In genomic region chr9:93061260-93061751, GRCh38 we compare ENCODE assay signal across 13 cellular contexts. TPM values are rescaled to one million over a fixed set of nuclear protein-coding genes. Genes with fewer than 3 reads are reported as not detected.
DNase-seq lines count a peak whose midpoint lies in the region; ATAC-seq and TF ChIP-seq lines count a peak whose summit lies in the region.
"Had no signal": no experiment of that assay in that cellular context is flagged by ENCODE, and none has a peak within 500 bp of the region (broad histone marks: within the 10 kb centered on the region; RNA-seq: fewer than 3 reads in every experiment).

No MANE protein-coding gene starts in this region.

- no peaks in the 10 kb centered on the region for H3K9me3 Mint-ChIP-seq in activated naive CD4-positive, alpha-beta T cell treated with anti-CD3 and anti-CD28 coated beads, Interleukin-2, amount 10 ng/mL, durations not matched to agents 7 days and 5 days
- H3K9me3 Mint-ChIP-seq: type B pancreatic cell had no signal

- no peak for ATAC-seq in HG02970 (IDR thresholded peaks at IDR 0.05; ENCODE audit: low FRiP score, unreplicated experiment)

- TF ChIP-seq POLR2A in Peyer's patch (IDR thresholded peaks at IDR 0.05), result no peak

- peak overlapping the region; percentile 100 for H3K27ac Mint-ChIP-seq in activated naive CD4-positive, alpha-beta T cell treated with anti-CD3 and anti-CD28 coated beads, Interleukin-2, amount 10 ng/mL, durations not matched to agents 7 days and 5 days
- H3K27ac Mint-ChIP-seq: type B pancreatic cell had no signal

- no peaks in the 10 kb centered on the region for H3K36me3 ChIP-seq in Peyer's patch
- no peaks in the 10 kb centered on the region for H3K36me3 ChIP-seq in thymus (ENCODE audit: control insufficient read depth, insufficient read depth)
- no peaks in the 10 kb centered on the region for H3K36me3 ChIP-seq in H7 (replicated peaks; ENCODE audit: control insufficient read depth, insufficient read depth, low read length)

- no peaks in the 10 kb centered on the region for H3K27me3 Mint-ChIP-seq in activated naive CD4-positive, alpha-beta T cell treated with anti-CD3 and anti-CD28 coated beads, Interleukin-2, amount 10 ng/mL, durations not matched to agents 7 days and 5 days

- H3K9me3 ChIP-seq in Peyer's patch, result no peaks in the 10 kb centered on the region
- H3K9me3 ChIP-seq in thymus (ENCODE audit: control insufficient read depth), result peaks cover 2% of the 10 kb centered on the region

- CTCF ChIA-PET in activated naive CD4-positive, alpha-beta T cell treated with anti-CD3 and anti-CD28 coated beads, Interleukin-2, amount 10 ng/mL, durations not matched to agents 7 days and 5 days (lab: Charles Lee), result interaction anchor here (1.6 to 2.0 kb wide), 2 partner anchors 47 to 58 kb away, joined by 8 to 9 read pairs; no protein-coding TSS in a partner anchor

- peak overlapping the region; percentile 92 for H3K4me3 Mint-ChIP-seq in activated naive CD4-positive, alpha-beta T cell treated with anti-CD3 and anti-CD28 coated beads, Interleukin-2, amount 10 ng/mL, durations not matched to agents 7 days and 5 days
- H3K4me3 Mint-ChIP-seq: type B pancreatic cell had no signal

- TF ChIP-seq CTCF in Peyer's patch (IDR thresholded peaks at IDR 0.05), result no peak
- no peak for TF ChIP-seq CTCF in fibroblast of villous mesenchyme (IDR thresholded peaks at IDR 0.05; ENCODE audit: insufficient read depth, low read depth, low read length)

- WGBS in thymus, result 95% methylated on average over 4 of the region's 4 CpGs

- peaks cover 88% of the 10 kb centered on the region for H3K4me1 Mint-ChIP-seq in activated naive CD4-positive, alpha-beta T cell treated with anti-CD3 and anti-CD28 coated beads, Interleukin-2, amount 10 ng/mL, durations not matched to agents 7 days and 5 days

- H3K27me3 ChIP-seq in Peyer's patch, result no peaks in the 10 kb centered on the region
- no peaks in the 10 kb centered on the region for H3K27me3 ChIP-seq in thymus (ENCODE audit: control insufficient read depth, insufficient read depth)
- peaks cover 1% of the 10 kb centered on the region; the same call in 1 of the 2 replicates for H3K27me3 ChIP-seq in H7 (ENCODE audit: control insufficient read depth, insufficient read depth, low read length)

- DNase-seq in activated naive CD4-positive, alpha-beta T cell treated with anti-CD3 and anti-CD28 coated beads, Interleukin-2, amount 10 ng/mL, durations not matched to agents 7 days and 5 days, result no peak
- DNase-seq in activated naive CD4-positive, alpha-beta T cell treated with anti-CD3 and anti-CD28 coated beads, Interleukin-2, amount 50 U/mL, for 16 hours, result no peak
- DNase-seq in Peyer's patch (no peak), fibroblast of villous mesenchyme (ENCODE audit: low read depth) (peak; percentile 33), NCI-H1417 treated with DMSO at 0.1 percent for 48 hours (lab: John Stamatoyannopoulos, UW) (no peak), H7 (no peak)
- DNase-seq: GOT3; midbrain; NCI-H1930; NK-92 treated with Interleukin-12 subunit alpha and Interleukin-12 subunit beta, amount 100 ng/mL, for 24 hours had no signal

- peak overlapping the region in 2 of 4 donors; percentile 8 to 21 for H3K4me3 ChIP-seq in Peyer's patch
- H3K4me3 ChIP-seq in fibroblast of villous mesenchyme (ENCODE audit: low read depth, low read length), result no peak overlapping the region
- no peak overlapping the region for H3K4me3 ChIP-seq in thymus (ENCODE audit: low read length)
- no peak overlapping the region for H3K4me3 ChIP-seq in H7 (ENCODE audit: insufficient read depth, low read depth, low read length)

- peaks cover 0 to 60% (median 52%) of the 10 kb centered on the region in 4 donors for H3K4me1 ChIP-seq in Peyer's patch
- H3K4me1 ChIP-seq in thymus (ENCODE audit: control insufficient read depth, insufficient read depth, low read length), result peaks cover 67% of the 10 kb centered on the region

- H3K36me3 Mint-ChIP-seq in activated naive CD4-positive, alpha-beta T cell treated with anti-CD3 and anti-CD28 coated beads, Interleukin-2, amount 10 ng/mL, durations not matched to agents 7 days and 5 days, result peaks cover 55% of the 10 kb centered on the region
- H3K36me3 Mint-ChIP-seq: type B pancreatic cell had no signal

- H3K27ac ChIP-seq in Peyer's patch, result peak overlapping the region; percentile 48 to 97 (median 80)
- H3K27ac ChIP-seq in thymus (ENCODE audit: low read depth), result peak overlapping the region; percentile 96

RNA-seq across cellular contexts. Expression of gene SUSD3, which starts 2.8 kb away (rescaled TPM):
- total RNA-seq in Peyer's patch (10 to 100 TPM in 1 of 4 donors, 1 to 10 TPM in 3; 5.5 to 21.5 (median 7.9) TPM), fibroblast of villous mesenchyme (3.2 and 12.1 TPM in 2 replicates)
- 31.0 TPM for polyA plus RNA-seq in thymus
- 20.3 and 25.1 TPM in 2 replicates for total RNA-seq in H7 (2014; rRNA removed; shearing (Covaris generic))

RNA-seq across cellular contexts. Expression of gene CARD19, which starts 34.7 kb away (rescaled TPM):
- total RNA-seq in Peyer's patch, result 10 to 100 TPM; 34.7 to 74.4 (median 58.9) TPM
- 35.8 and 45.1 TPM in 2 replicates for total RNA-seq in fibroblast of villous mesenchyme
- 24.8 TPM for polyA plus RNA-seq in thymus
- total RNA-seq in H7 (2014; rRNA removed; shearing (Covaris generic)), result 46.5 and 69.8 TPM in 2 replicates
